ENCODE assay signal across 8 cellular contexts in genomic region chr7:93117852-93118530, GRCh38. TPM values are rescaled to one million over a fixed set of nuclear protein-coding genes. Genes with fewer than 3 reads are reported as not detected.
DNase-seq lines count a peak whose midpoint lies in the region; ATAC-seq, FAIRE-seq and TF ChIP-seq lines count a peak whose summit lies in the region.

Gene SAMD9 (minus strand): TSS chr7:93117979. CDS start chr7:93106097, 11,882 bp downstream.

- no peaks in the 10 kb centered on the region for H3K27me3 ChIP-seq in breast epithelium

- TF ChIP-seq CTCF in A549 (IDR thresholded peaks at IDR 0.05) (no peak), breast epithelium (IDR thresholded peaks at IDR 0.05) (no peak)

- intact Hi-C loops in breast epithelium (cut with DNase I; ENCODE audit: low total_unique reads), result no loop called here

- FAIRE-seq in A549 (lab: Jason Lieb, UNC), result no peak

- ATAC-seq in A549 (peak; percentile 80 to 92), HG02981 (IDR thresholded peaks at IDR 0.05; ENCODE audit: unreplicated experiment) (peak; percentile 100), left lobe of liver (peak; percentile 99)

- no peak for TF ChIP-seq EP300 in A549 (IDR thresholded peaks at IDR 0.05)

- H3K4me1 ChIP-seq in A549 (peaks cover 35% of the 10 kb centered on the region), breast epithelium (no peaks in the 10 kb centered on the region)

- no peak for TF ChIP-seq RAD21 in A549 (conservative IDR thresholded peaks at IDR 0.05 in 1 of 2, IDR thresholded peaks at IDR 0.05 in 1 of 2)

- H3K4me3 ChIP-seq in A549 (peak within 1 kb of the TSS; percentile 40), breast epithelium (peak within 1 kb of the TSS; percentile 40 to 66 (median 45))

- H3K9me3 ChIP-seq in A549, result no peaks in the 10 kb centered on the region
- H3K9me3 ChIP-seq in breast epithelium, result peaks cover 0 to 3% of the 10 kb centered on the region in 2 donors

- no peak for TF ChIP-seq POLR2A in A549 (IDR thresholded peaks at IDR 0.05; ENCODE audit: low read length)
- TF ChIP-seq POLR2A in GM18526 (IDR thresholded peaks at IDR 0.05; ENCODE audit: extremely low read depth, insufficient read length), result peak; percentile 28
- TF ChIP-seq POLR2A in breast epithelium (IDR thresholded peaks at IDR 0.05), result no peak

- WGBS in A549 (ENCODE audit: missing lambda C conversion rate), result 2% methylated on average over 4 of the region's 4 CpGs

- H3K36me3 ChIP-seq in breast epithelium, result no peaks in the 10 kb centered on the region

- H3K27ac ChIP-seq in A549, result peak within 1 kb of the TSS; percentile 71 to 76
- peak within 1 kb of the TSS; percentile 62 to 77 for H3K27ac ChIP-seq in breast epithelium

- H3K4me2 ChIP-seq in A549, result peak within 1 kb of the TSS; percentile 70

- DNase-seq in A549 (ENCODE audit: low read depth in 1 of 2, low spot score in 1 of 2) (peak; percentile 73 to 77), NCI-H187 treated with DMSO at 0.1 percent for 48 hours (lab: John Stamatoyannopoulos, UW) (peak; percentile 71), T-helper 2 cell (peak in 4 of 5 experiments; percentile 6 to 93 (median 57)), breast epithelium (ENCODE audit: low spot score in 2 of 2) (peak in 1 of 2 donors; percentile 35), left lobe of liver (ENCODE audit: low spot score) (no peak)
- peak; percentile 5 to 8 (median 7) for DNase-seq in stimulated activated CD4-positive, alpha-beta T cell treated with anti-CD3 and anti-CD28 coated beads, TNF-alpha, amount 100 ng/mL, for 48 hours (ENCODE audit: low read depth in 3 of 3)

- CTCF ChIA-PET in A549 (lab: Yijun Ruan, JAX), result no interaction called here

- POLR2A ChIA-PET in A549 (lab: Yijun Ruan, JAX), result interaction anchor here (0.8 to 1.1 kb wide), 3 partner anchors 11 to 528 kb away, joined by 3 read pairs; partner anchors contain the start of gene FAM133B

TF ChIP-seq in A549, 52 proteins besides CTCF, POLR2A, EP300 and RAD21:
- TF ChIP-seq POLR2AphosphoS2 (conservative IDR thresholded peaks at IDR 0.05; ENCODE audit: low read length) (no peak), ZNF302 (CRISPR knock-in tag; IDR thresholded peaks at IDR 0.05) (no peak), KDM1A (IDR thresholded peaks at IDR 0.05; ENCODE audit: low read depth) (no peak), BCL3 (IDR thresholded peaks at IDR 0.05) (no peak), CHD2 (IDR thresholded peaks at IDR 0.05; ENCODE audit: low read length, partially characterized antibody) (no peak), MAZ (IDR thresholded peaks at IDR 0.05; ENCODE audit: borderline replicate concordance, low read depth, low read length) (no peak), CHD4 (IDR thresholded peaks at IDR 0.05; ENCODE audit: borderline replicate concordance) (no peak), E2F6 (IDR thresholded peaks at IDR 0.05; ENCODE audit: borderline replicate concordance, low read depth) (no peak), CBX2 (IDR thresholded peaks at IDR 0.05; ENCODE audit: borderline replicate concordance, low read depth) (no peak), RARB (CRISPR knock-in tag; IDR thresholded peaks at IDR 0.05) (no peak), EHF (CRISPR knock-in tag; IDR thresholded peaks at IDR 0.05) (no peak), GATA3 (IDR thresholded peaks at IDR 0.05; ENCODE audit: borderline replicate concordance) (no peak), HMGXB4 (CRISPR knock-in tag; IDR thresholded peaks at IDR 0.05; ENCODE audit: borderline replicate concordance) (no peak), REST (IDR thresholded peaks at IDR 0.05) (no peak), ZFP36 (IDR thresholded peaks at IDR 0.05; ENCODE audit: borderline replicate concordance, partially characterized antibody) (no peak), USF2 (IDR thresholded peaks at IDR 0.05) (no peak), KDM5A (IDR thresholded peaks at IDR 0.05) (no peak), FOXS1 (CRISPR knock-in tag; IDR thresholded peaks at IDR 0.05) (no peak)

RNA-seq across cellular contexts. Expression of gene SAMD9, which starts in this region (rescaled TPM):
- 4.1 and 5.6 TPM in 2 replicates for polyA plus RNA-seq in A549 (2011; rRNA removed)
- 0.25 and 0.32 TPM in 2 replicates for polyA plus RNA-seq in A549 (2012; cell fraction: cytosol; rRNA removed)
- 0.18 and 0.28 TPM in 2 replicates for polyA plus RNA-seq in A549 (2012; cell fraction: nucleus; rRNA removed)
- 3.9 to 5.0 TPM (median 4.7 TPM) in 3 replicates for polyA plus RNA-seq in A549 (2017; fragmentation: RNase III; extraction: RNeasy Plus Mini Kit Qiagen cat#74134 plus additional on column Dnase treatment)
- polyA minus RNA-seq in A549 (2011; rRNA and poly(A)+ RNA removed), result 1.8 and 2.7 TPM in 2 replicates
- 1 to 10 TPM; 5.6 to 9.2 (median 7.9) TPM for total RNA-seq in breast epithelium
- total RNA-seq in left lobe of liver, result 1.5 TPM
